ENCODE assay signal across 22 cellular contexts in genomic region chr10:21176934-21177480, GRCh38.
A peak's percentile ranks its signal among the peaks of the same experiment; 100 is the strongest.
DNase-seq lines count a peak whose midpoint lies in the region; ATAC-seq, FAIRE-seq and TF ChIP-seq lines count a peak whose summit lies in the region.
"Had no signal": no experiment of that assay in that cellular context is flagged by ENCODE, and none has a peak within 500 bp of the region (broad histone marks: within the 10 kb centered on the region; RNA-seq: fewer than 3 reads in every experiment).

No MANE protein-coding gene starts in this region.

- H3K9me2 ChIP-seq in HCT116 (ENCODE audit: insufficient read depth): no peaks in the 10 kb centered on the region

- H3K27me3 ChIP-seq in HCT116 (ENCODE audit: insufficient read depth, low read length) (no peaks in the 10 kb centered on the region), mammary epithelial cell (ENCODE audit: insufficient read depth, low read length) (no peaks in the 10 kb centered on the region)

- H3K4me2 ChIP-seq in A549 (no peak overlapping the region), HCT116 (ENCODE audit: low read length) (no peak overlapping the region), mammary epithelial cell (ENCODE audit: insufficient read depth, low read depth, low read length) (no peak overlapping the region)

- peak overlapping the region; percentile 34 to 52 (median 51) for H3K4me3 Mint-ChIP-seq in nephron
- no peak overlapping the region for H3K4me3 Mint-ChIP-seq in activated T-cell treated with anti-CD3 and anti-CD28 coated beads, Interleukin-2, amount 50 U/mL, for 4 hours
- H3K4me3 Mint-ChIP-seq: T-helper 1 cell treated with Interleukin-12 subunit alpha and Interleukin-12 subunit beta and Interleukin-4 antibody, amounts not matched to agents 30 μg/mL and 1 μg/mL, for 36 hours had no signal

- dilution Hi-C loops in mammary epithelial cell (cut with HindIII; ENCODE audit: low sequenced_read_pairs): no loop called here

- BruUV-seq in HCT116 (replicated peaks; lab: Mats Ljungman, UMichigan) (no TSS peak), mammary epithelial cell (replicated peaks; lab: Mats Ljungman, UMichigan) (no TSS peak)

- intact Hi-C loops in HCT116 (cut with micrococcal nuclease) (no loop called here), mammary epithelial cell (cut with micrococcal nuclease) (loop anchor here (10.0 kb wide), 1 partner anchor 348 kb away; the partner anchor contains the start of gene SKIDA1)

- peak overlapping the region; percentile 21 for H2AFZ ChIP-seq in HCT116 (ENCODE audit: low read depth, low read length, poor library complexity, severe bottlenecking)
- peak overlapping the region; percentile 75 for H2AFZ ChIP-seq in mammary epithelial cell (ENCODE audit: low read depth, low read length)

- H3K9me3 ChIP-seq in A549 (no peaks in the 10 kb centered on the region), HCT116 (ENCODE audit: control insufficient read depth in 1 of 2, insufficient read depth in 1 of 2, low read depth in 1 of 2, low read length in 2 of 2) (0 out of 4 replicates have a peak, but pooled peaks cover 0 to 3% of the 10 kb centered on the region in 2 experiments), mammary epithelial cell (replicated peaks; ENCODE audit: insufficient read depth, low read length) (no peaks in the 10 kb centered on the region)

- H3K9me3 Mint-ChIP-seq in nephron: peaks cover 20% of the 10 kb centered on the region
- peaks cover 4% of the 10 kb centered on the region for H3K9me3 Mint-ChIP-seq in activated T-cell treated with anti-CD3 and anti-CD28 coated beads, Interleukin-2, amount 50 U/mL, for 4 hours
- H3K9me3 Mint-ChIP-seq: T-helper 1 cell treated with Interleukin-12 subunit alpha and Interleukin-12 subunit beta and Interleukin-4 antibody, amounts not matched to agents 30 μg/mL and 1 μg/mL, for 36 hours had no signal

- ATAC-seq in A549: no peak
- no peak for ATAC-seq in HCT116
- ATAC-seq in activated T-cell treated with anti-CD3 and anti-CD28 coated beads, Interleukin-2, amount 50 U/mL, for 4 hours: no peak
- ATAC-seq in GM19467 (IDR thresholded peaks at IDR 0.05; ENCODE audit: unreplicated experiment): no peak

- H4K20me1 ChIP-seq in HCT116 (ENCODE audit: insufficient read depth): no peaks in the 10 kb centered on the region
- H4K20me1 ChIP-seq in mammary epithelial cell (ENCODE audit: insufficient read depth, low read length): no peaks in the 10 kb centered on the region

- in situ Hi-C loops in mammary epithelial cell (cut with MboI; ENCODE audit: low sequenced_read_pairs in 2 of 2): no loop called here

- no peak for DNase-seq in A549 (ENCODE audit: low read depth in 1 of 2, low spot score in 1 of 2)
- no peak for DNase-seq in HCT116 (ENCODE audit: low read depth, low spot score)
- peak; percentile 25 for DNase-seq in mammary epithelial cell
- no peak for DNase-seq in activated T-cell treated with anti-CD3 and anti-CD28 coated beads, Interleukin-2, amount 50 U/mL, for 4 hours
- DNase-seq in COR-L47 (lab: John Stamatoyannopoulos, UW): no peak
- DNase-seq in T-helper 1 cell: no peak
- DNase-seq: DMS153; EL; H7; IMR-90; Kasumi-1; NCI-H1092 treated with DMSO at 0.1 percent for 48 hours; NCI-H2081; NCI-H510A; NCI-H748 treated with DMSO at 0.1 percent for 48 hours; NK-92 treated with Interleukin-12 subunit alpha and Interleukin-12 subunit beta, amount 100 ng/mL, for 24 hours; SHP77 treated with DMSO at 0.1 percent for 48 hours had no signal

- no peak overlapping the region for H3K4me3 ChIP-seq in A549
- no peak overlapping the region for H3K4me3 ChIP-seq in HCT116 (replicated peaks in 1 of 2; ENCODE audit: low read depth in 1 of 2, low read length in 2 of 2)
- H3K4me3 ChIP-seq in mammary epithelial cell (replicated peaks in 1 of 3; ENCODE audit: insufficient read depth in 1 of 3, low read depth in 2 of 3, low read length in 3 of 3): no peak overlapping the region

- peak overlapping the region in 1 of 3 experiments; percentile 12 for H3K27ac Mint-ChIP-seq in nephron
- H3K27ac Mint-ChIP-seq: T-helper 1 cell treated with Interleukin-12 subunit alpha and Interleukin-12 subunit beta and Interleukin-4 antibody, amounts not matched to agents 30 μg/mL and 1 μg/mL, for 36 hours had no signal

- POLR2A ChIA-PET in A549 (lab: Yijun Ruan, JAX): no interaction called here
- POLR2A ChIA-PET in HCT116 (lab: Charles Lee): no interaction called here

- H3K27me3 Mint-ChIP-seq in nephron (ENCODE audit: low read depth): peaks cover 46% of the 10 kb centered on the region
- H3K27me3 Mint-ChIP-seq in activated T-cell treated with anti-CD3 and anti-CD28 coated beads, Interleukin-2, amount 50 U/mL, for 4 hours (ENCODE audit: low read depth): peaks cover 39% of the 10 kb centered on the region

- RAD21 ChIA-PET in HCT116 (lab: Charles Lee; ENCODE audit: low non-redundant PET in 1 of 2, low total read pairs in 2 of 2, uncharacterized antibody in 2 of 2, unreplicated experiment in 2 of 2): no interaction called here

- no peak overlapping the region; a peak in 1 of 6 replicates for H3K27ac ChIP-seq in A549
- no peak overlapping the region for H3K27ac ChIP-seq in HCT116 (ENCODE audit: low read depth, low read length)
- no peak overlapping the region for H3K27ac ChIP-seq in mammary epithelial cell (ENCODE audit: insufficient read depth, low read depth, low read length)
- H3K27ac ChIP-seq: HL-60 had no signal

- WGBS in A549 (ENCODE audit: missing lambda C conversion rate): 86% methylated on average over 6 of the region's 6 CpGs
- WGBS in mammary epithelial cell (ENCODE audit: low coverage, missing lambda C conversion rate): 12% methylated on average over 6 of the region's 6 CpGs

- TF ChIP-seq POLR2A in A549 (IDR thresholded peaks at IDR 0.05; ENCODE audit: low read length) (no peak), HCT116 (IDR thresholded peaks at IDR 0.05; ENCODE audit: borderline replicate concordance, extremely low read depth, insufficient read depth, insufficient read length) (no peak)

- TF ChIP-seq RAD21 in A549 (conservative IDR thresholded peaks at IDR 0.05 in 1 of 2, IDR thresholded peaks at IDR 0.05 in 1 of 2) (no peak), HCT116 (IDR thresholded peaks at IDR 0.05; ENCODE audit: low read depth) (no peak)

- H3K79me2 ChIP-seq in HCT116 (ENCODE audit: insufficient read depth, low read length): no peaks in the 10 kb centered on the region
- no peaks in the 10 kb centered on the region for H3K79me2 ChIP-seq in mammary epithelial cell (ENCODE audit: insufficient read depth, low read length)

- peak; percentile 13 for FAIRE-seq in A549 (lab: Jason Lieb, UNC)
- FAIRE-seq: GM12891 had no signal

- peaks cover 11% of the 10 kb centered on the region for H3K4me1 Mint-ChIP-seq in nephron
- H3K4me1 Mint-ChIP-seq in activated T-cell treated with anti-CD3 and anti-CD28 coated beads, Interleukin-2, amount 50 U/mL, for 4 hours (ENCODE audit: low read depth): peaks cover 6% of the 10 kb centered on the region

- CTCF ChIA-PET in A549 (lab: Yijun Ruan, JAX) (interaction anchor here (0.8 to 2.2 kb wide), 3 partner anchors 78 to 93 kb away, joined by 3 to 5 read pairs (median 4); no protein-coding TSS in a partner anchor), HCT116 (lab: Charles Lee) (no interaction called here), mammary epithelial cell (lab: Charles Lee; ENCODE audit: low non-redundant PET) (no interaction called here)

- H3K9ac ChIP-seq in HCT116 (ENCODE audit: low read length) (no peak overlapping the region), mammary epithelial cell (ENCODE audit: insufficient read depth, low read length) (no peak overlapping the region)

- TF ChIP-seq EP300 in A549 (IDR thresholded peaks at IDR 0.05): no peak

- H3K36me3 Mint-ChIP-seq in nephron (ENCODE audit: low read depth): peaks cover 6% of the 10 kb centered on the region
- H3K36me3 Mint-ChIP-seq in activated T-cell treated with anti-CD3 and anti-CD28 coated beads, Interleukin-2, amount 50 U/mL, for 4 hours (ENCODE audit: insufficient read depth): no peaks in the 10 kb centered on the region

- TF ChIP-seq CTCF in A549 (IDR thresholded peaks at IDR 0.05) (no peak), HCT116 (IDR thresholded peaks at IDR 0.05 in 2 of 3, conservative IDR thresholded peaks at IDR 0.05 in 1 of 3; ENCODE audit: borderline replicate concordance in 1 of 3, insufficient read depth in 1 of 3, low read depth in 2 of 3, low read length in 2 of 3) (no peak), mammary epithelial cell (conservative IDR thresholded peaks at IDR 0.05 in 1 of 2, IDR thresholded peaks at IDR 0.05 in 1 of 2; ENCODE audit: extremely low read depth in 1 of 2, insufficient read depth in 1 of 2, low read depth in 1 of 2, low read length in 2 of 2) (no peak), nephron (IDR thresholded peaks at IDR 0.05; ENCODE audit: unreplicated experiment in 3 of 3) (no peak)

- H3K36me3 ChIP-seq in HCT116 (ENCODE audit: control insufficient read depth in 1 of 2, insufficient read depth in 2 of 2, low read length in 2 of 2) (no peaks in the 10 kb centered on the region), mammary epithelial cell (ENCODE audit: insufficient read depth, low read length) (no peaks in the 10 kb centered on the region)

- peaks cover 24% of the 10 kb centered on the region for H3K4me1 ChIP-seq in A549
- peaks cover 21 to 39% of the 10 kb centered on the region in 2 experiments for H3K4me1 ChIP-seq in HCT116 (ENCODE audit: control insufficient read depth in 1 of 2, insufficient read depth in 2 of 2, low read length in 2 of 2)
- peaks cover 15% of the 10 kb centered on the region for H3K4me1 ChIP-seq in mammary epithelial cell (ENCODE audit: insufficient read depth, low read length)

TF ChIP-seq in A549, 52 proteins besides CTCF, POLR2A, EP300 and RAD21 (continues in another document):
- TF ChIP-seq TP53 (CRISPR knock-in tag; IDR thresholded peaks at IDR 0.05): no peak
- no peak for TF ChIP-seq KDM1A (IDR thresholded peaks at IDR 0.05; ENCODE audit: low read depth)
- TF ChIP-seq, protein P1, sequence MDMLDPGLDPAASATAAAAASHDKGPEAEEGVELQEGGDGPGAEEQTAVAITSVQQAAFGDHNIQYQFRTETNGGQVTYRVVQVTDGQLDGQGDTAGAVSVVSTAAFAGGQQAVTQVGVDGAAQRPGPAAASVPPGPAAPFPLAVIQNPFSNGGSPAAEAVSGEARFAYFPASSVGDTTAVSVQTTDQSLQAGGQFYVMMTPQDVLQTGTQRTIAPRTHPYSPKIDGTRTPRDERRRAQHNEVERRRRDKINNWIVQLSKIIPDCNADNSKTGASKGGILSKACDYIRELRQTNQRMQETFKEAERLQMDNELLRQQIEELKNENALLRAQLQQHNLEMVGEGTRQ (IDR thresholded peaks at IDR 0.05): peak; percentile 68

TF ChIP-seq in HCT116, 20 proteins besides CTCF, POLR2A, EP300 and RAD21:
- TF ChIP-seq ELF1 (IDR thresholded peaks at IDR 0.05; ENCODE audit: borderline replicate concordance, low read depth): no peak
